20 cellular contexts compared by ENCODE assay signal in the genomic region with DNA sequence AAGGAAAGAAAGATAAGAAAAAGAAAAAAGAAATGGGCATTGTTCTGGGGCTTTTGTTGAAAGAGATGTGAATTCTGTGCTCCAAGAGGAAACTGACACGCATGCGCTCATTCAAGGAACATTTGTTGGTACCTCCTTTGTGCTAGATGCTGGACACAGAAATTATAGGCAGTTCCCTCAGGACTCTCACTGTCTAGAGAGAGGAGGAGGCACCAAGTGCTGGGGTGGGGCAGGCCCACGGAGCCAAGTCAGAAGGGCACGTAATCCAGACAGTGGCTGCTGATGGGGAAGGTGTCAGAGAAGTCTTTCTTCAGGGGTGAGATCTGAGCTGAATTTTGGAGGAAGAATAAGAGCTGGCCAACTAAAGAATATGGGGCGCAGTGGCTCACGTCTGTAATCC. TPM values are rescaled to one million over a fixed set of nuclear protein-coding genes. Genes with fewer than 3 reads are reported as not detected.
DNase-seq lines count a peak whose midpoint lies in the region; ATAC-seq and TF ChIP-seq lines count a peak whose summit lies in the region.
"Had no signal": no experiment of that assay in that cellular context is flagged by ENCODE, and none has a peak within 500 bp of the region (broad histone marks: within the 10 kb centered on the region; RNA-seq: fewer than 3 reads in every experiment).

No MANE protein-coding gene starts in this region.

- no peak overlapping the region for H3K4me3 ChIP-seq in IMR-90 (ENCODE audit: insufficient read depth, low read depth, low read length)
- no peak overlapping the region for H3K4me3 ChIP-seq in tibial nerve
- H3K4me3 ChIP-seq: A549; BLaER1 treated with 17β-estradiol and CSF1 and Interleukin-3, amounts not matched to agents 10 nM and 100 nM had no signal

- H4K5ac ChIP-seq in IMR-90 (ENCODE audit: low read depth, low read length) = no peak overlapping the region

- peaks cover 23 to 32% of the 10 kb centered on the region in 2 donors for H3K4me1 Mint-ChIP-seq in natural killer cell
- peaks cover 21% of the 10 kb centered on the region for H3K4me1 Mint-ChIP-seq in neural crest cell

- no peak overlapping the region for H3K14ac ChIP-seq in IMR-90 (replicated peaks; ENCODE audit: low read depth, low read length)

- no peak overlapping the region for H2AFZ ChIP-seq in IMR-90 (replicated peaks; ENCODE audit: low read length, poor library complexity)

- H3K9ac ChIP-seq in IMR-90 (ENCODE audit: low read depth, low read length) = no peak overlapping the region
- H3K9ac ChIP-seq: BLaER1 treated with 17β-estradiol and CSF1 and Interleukin-3, amounts not matched to agents 10 nM and 100 nM had no signal

- H3K79me1 ChIP-seq in IMR-90 (ENCODE audit: low read depth in 1 of 2, low read length in 2 of 2) = peaks cover 7 to 22% of the 10 kb centered on the region in 2 experiments

- WGBS in IMR-90 (ENCODE audit: extremely low coverage in 2 of 2, insufficient read length in 1 of 2), 2 experiments = 76% methylated on average over 3 of the region's 6 CpGs; no CpG with 5 or more reads in 1 of the 2 experiments
- 74 to 80% methylated on average over 6 of the region's 6 CpGs for WGBS in tibial nerve, 2 donors

- BruUV-seq in IMR-90 (replicated peaks; lab: Mats Ljungman, UMichigan) = no TSS peak

- no peaks in the 10 kb centered on the region for H3K27me3 ChIP-seq in IMR-90 (ENCODE audit: control insufficient read depth, insufficient read depth, low read length)
- H3K27me3 ChIP-seq in tibial nerve = no peaks in the 10 kb centered on the region
- no peaks in the 10 kb centered on the region for H3K27me3 ChIP-seq in foreskin keratinocyte
- H3K27me3 ChIP-seq: BE2C; BLaER1 treated with 17β-estradiol and CSF1 and Interleukin-3, amounts not matched to agents 10 nM and 100 nM had no signal

- ATAC-seq in IMR-90 (ENCODE audit: low read depth) = no peak
- ATAC-seq in natural killer cell = no peak
- ATAC-seq in foreskin keratinocyte = no peak
- ATAC-seq: A549; CD8-positive, alpha-beta T cell had no signal

- intact Hi-C loops in IMR-90 (cut with micrococcal nuclease) = loop anchor here (5.0 kb wide), 1 partner anchor 162 kb away; a partner anchor contains a TSS
- intact Hi-C loops in natural killer cell (cut with micrococcal nuclease) = no loop called here

- CTCF ChIA-PET in IMR-90 (lab: Yijun Ruan, JAX) = interaction anchor here (0.6 to 3.6 kb wide), 5 partner anchors 16 to 47 kb away, joined by 3 to 17 read pairs (median 4); a partner anchor contains a TSS

- peak overlapping the region; percentile 3 for H3K4me3 Mint-ChIP-seq in natural killer cell
- peak overlapping the region; percentile 54 for H3K4me3 Mint-ChIP-seq in neural crest cell
- H3K4me3 Mint-ChIP-seq: CD8-positive, alpha-beta T cell had no signal

- POLR2A ChIA-PET in IMR-90 (lab: Charles Lee; ENCODE audit: unreplicated experiment) = interaction anchor here (0.5 kb wide), 1 partner anchor 473 kb away, joined by 3 read pairs; no protein-coding TSS in a partner anchor

- H3K27ac Mint-ChIP-seq in natural killer cell (no peak overlapping the region), neural crest cell (ENCODE audit: unreplicated experiment) (no peak overlapping the region)
- H3K27ac Mint-ChIP-seq: CD8-positive, alpha-beta T cell had no signal

- TF ChIP-seq CTCF in IMR-90 (conservative IDR thresholded peaks at IDR 0.05; ENCODE audit: low read depth, low read length) (no peak), natural killer cell (IDR thresholded peaks at IDR 0.05) (no peak), neural crest cell (conservative IDR thresholded peaks at IDR 0.05) (no peak), tibial nerve (IDR thresholded peaks at IDR 0.05) (no peak), foreskin keratinocyte (conservative IDR thresholded peaks at IDR 0.05) (no peak)

- H4K20me1 ChIP-seq in IMR-90 (ENCODE audit: insufficient read depth, low read length) = peaks cover 13% of the 10 kb centered on the region; the same call in 1 of the 2 replicates

- no peaks in the 10 kb centered on the region for H3K9me3 Mint-ChIP-seq in natural killer cell
- peaks cover 13% of the 10 kb centered on the region for H3K9me3 Mint-ChIP-seq in neural crest cell
- H3K9me3 Mint-ChIP-seq: CD8-positive, alpha-beta T cell had no signal

- peak overlapping the region; percentile 42 for H2AK9ac ChIP-seq in IMR-90 (replicated peaks; ENCODE audit: low read depth, low read length, poor library complexity)

- no peak overlapping the region for H3K18ac ChIP-seq in IMR-90 (ENCODE audit: low read depth, low read length)

- no peak overlapping the region for H4K91ac ChIP-seq in IMR-90 (ENCODE audit: insufficient read depth, low read depth, low read length)

- H3K27ac ChIP-seq in IMR-90 (ENCODE audit: insufficient read depth, low read length) = no peak overlapping the region
- H3K27ac ChIP-seq in tibial nerve = no peak overlapping the region
- H3K27ac ChIP-seq in foreskin keratinocyte = no peak overlapping the region
- H3K27ac ChIP-seq: A549; BLaER1 treated with 17β-estradiol and CSF1 and Interleukin-3, amounts not matched to agents 10 nM and 100 nM had no signal

- H2BK5ac ChIP-seq in IMR-90 (ENCODE audit: low read depth, low read length, poor library complexity, severe bottlenecking) = no peak overlapping the region

- no peak overlapping the region for H3K23ac ChIP-seq in IMR-90 (ENCODE audit: low read depth, low read length)

- H3K27me3 Mint-ChIP-seq in natural killer cell (ENCODE audit: low read depth in 2 of 2) (peaks cover 0 to 8% of the 10 kb centered on the region in 2 donors), neural crest cell (ENCODE audit: low read depth) (peaks cover 7% of the 10 kb centered on the region)

- H4K8ac ChIP-seq in IMR-90 (ENCODE audit: low read depth in 2 of 2, low read length in 2 of 2) = no peak overlapping the region

- TF ChIP-seq RAD21 in IMR-90 (IDR thresholded peaks at IDR 0.05; ENCODE audit: low read length) = no peak

- no peak overlapping the region for H2AK5ac ChIP-seq in IMR-90 (ENCODE audit: low read depth, low read length)

- H2BK15ac ChIP-seq in IMR-90 (ENCODE audit: low read depth, low read length) = no peak overlapping the region

- peaks cover 9% of the 10 kb centered on the region for H3K4me1 ChIP-seq in IMR-90 (ENCODE audit: control insufficient read depth, insufficient read depth, low read length)
- H3K4me1 ChIP-seq in tibial nerve = peaks cover 0 to 26% (median 8%) of the 10 kb centered on the region in 4 donors
- H3K4me1 ChIP-seq in foreskin keratinocyte = no peaks in the 10 kb centered on the region
- H3K4me1 ChIP-seq: BE2C had no signal

- H3K4me2 ChIP-seq in IMR-90 (ENCODE audit: low read depth, low read length) = no peak overlapping the region
- H3K4me2 ChIP-seq: A549; BLaER1 treated with 17β-estradiol and CSF1 and Interleukin-3, amounts not matched to agents 10 nM and 100 nM had no signal

- H3K9me3 ChIP-seq in IMR-90 (ENCODE audit: control insufficient read depth, insufficient read depth, low read length) = no peaks in the 10 kb centered on the region
- H3K9me3 ChIP-seq in tibial nerve = no peaks in the 10 kb centered on the region
- H3K9me3 ChIP-seq: A549, BE2C, Caco-2 had no signal

- H3K9me1 ChIP-seq in IMR-90 (ENCODE audit: insufficient read depth, low read length) = peaks cover 14% of the 10 kb centered on the region

- TF ChIP-seq POLR2A in IMR-90 (IDR thresholded peaks at IDR 0.05; ENCODE audit: low read depth, low read length) = no peak
- TF ChIP-seq POLR2A in tibial nerve (IDR thresholded peaks at IDR 0.05) = no peak

- no peak overlapping the region for H3K4ac ChIP-seq in IMR-90 (ENCODE audit: low read depth, low read length)

- dilution Hi-C loops in IMR-90 (cut with HindIII; ENCODE audit: low sequenced_read_pairs, unreplicated experiment) = no loop called here

- TF ChIP-seq EP300 in tibial nerve (IDR thresholded peaks at IDR 0.05) = no peak

- H3K36me3 Mint-ChIP-seq in natural killer cell (no peaks in the 10 kb centered on the region), neural crest cell (ENCODE audit: low read depth) (no peaks in the 10 kb centered on the region)

- no peak overlapping the region for H2BK120ac ChIP-seq in IMR-90 (ENCODE audit: low read depth, low read length)

- H3K56ac ChIP-seq in IMR-90 (ENCODE audit: extremely low read depth, insufficient read depth, low read length) = no peak overlapping the region

- DNase-seq in IMR-90 (no peak), natural killer cell (no peak), neural crest cell (ENCODE audit: low read depth, low spot score) (no peak), tibial nerve (ENCODE audit: low spot score in 2 of 2) (no peak), C1 segment of cervical spinal cord (lab: John Stamatoyannopoulos, UW) (no peak), foreskin keratinocyte (no peak), NCI-H1694 (lab: John Stamatoyannopoulos, UW) (no peak)
- DNase-seq: 8988T; ACHN; AML-193; BE2C; Caco-2; CD8-positive, alpha-beta T cell; DMS153; DND-41; GOT3; H7; HCEC 1CT had no signal

- in situ Hi-C loops in IMR-90 (cut with MboI; ENCODE audit: low sequenced_read_pairs) = loop anchor here (5.0 to 10.0 kb wide), 2 partner anchors 57 to 159 kb away; a partner anchor contains a TSS

- H3K36me3 ChIP-seq in IMR-90 (ENCODE audit: control insufficient read depth, insufficient read depth, low read length) (peaks cover 4% of the 10 kb centered on the region; the same call in 1 of the 2 replicates), tibial nerve (no peaks in the 10 kb centered on the region)
- H3K36me3 ChIP-seq: BE2C had no signal

- H2BK20ac ChIP-seq in IMR-90 (ENCODE audit: low read depth, low read length) = no peak overlapping the region

RNA-seq across cellular contexts. Expression of a gene that starts 2.9 kb away (rescaled TPM):
- total RNA-seq in IMR-90 (2012; rRNA removed) = 12.8 and 13.1 TPM in 2 replicates
- polyA plus RNA-seq in IMR-90 (2012; rRNA removed) = 18.7 and 22.2 TPM in 2 replicates
- 12.2 and 16.5 TPM in 2 replicates for polyA plus RNA-seq in IMR-90 (2012; cell fraction: cytosol; rRNA removed)
- polyA plus RNA-seq in IMR-90 (2012; cell fraction: nucleus; rRNA removed; ENCODE audit: low replicate concordance) = 83.7 and 91.3 TPM in 2 replicates
- total RNA-seq in natural killer cell = 10 to 100 TPM; 63.0 to 82.8 (median 76.4) TPM
- total RNA-seq in neural crest cell = 24.6 and 26.9 TPM in 2 replicates
- total RNA-seq in tibial nerve = 10 to 100 TPM; 33.4 to 46.8 (median 42.7) TPM
- total RNA-seq in foreskin keratinocyte = 15.3 and 18.3 TPM in 2 replicates
- polyA plus RNA-seq in foreskin keratinocyte = 14.1 and 14.2 TPM in 2 replicates

RNA-seq across cellular contexts. Expression of a gene that starts 20.5 kb away (rescaled TPM):
- total RNA-seq in IMR-90 (2012; rRNA removed) (12.0 and 15.6 TPM in 2 replicates), natural killer cell (under 1 TPM; 0.40 to 0.84 (median 0.40) TPM), neural crest cell (52.3 and 52.8 TPM in 2 replicates), tibial nerve (10 to 100 TPM; 28.0 to 45.3 (median 42.2) TPM), foreskin keratinocyte (52.9 and 58.6 TPM in 2 replicates)
- polyA plus RNA-seq in IMR-90 (2012; rRNA removed) (61.1 and 68.1 TPM in 2 replicates), foreskin keratinocyte (47.6 and 53.0 TPM in 2 replicates)
- 58.1 and 69.3 TPM in 2 replicates for polyA plus RNA-seq in IMR-90 (2012; cell fraction: cytosol; rRNA removed)
- polyA plus RNA-seq in IMR-90 (2012; cell fraction: nucleus; rRNA removed; ENCODE audit: low replicate concordance) = 57.1 and 59.0 TPM in 2 replicates

RNA-seq across cellular contexts. Expression of a gene that starts 37.8 kb away (rescaled TPM):
- total RNA-seq in IMR-90 (2012; rRNA removed) = not detected in 2 replicates
- not detected in 2 replicates for polyA plus RNA-seq in IMR-90 (2012; rRNA removed)
- not detected in 2 replicates for polyA plus RNA-seq in IMR-90 (2012; cell fraction: cytosol; rRNA removed)
- not detected in 2 replicates for polyA plus RNA-seq in IMR-90 (2012; cell fraction: nucleus; rRNA removed; ENCODE audit: low replicate concordance)
- total RNA-seq in natural killer cell = not detected
- total RNA-seq in neural crest cell = not detected in 2 replicates
- total RNA-seq in tibial nerve = 100 to 1,000 TPM; 183 to 530 (median 479) TPM
- not detected in 2 replicates for total RNA-seq in foreskin keratinocyte
- polyA plus RNA-seq in foreskin keratinocyte = 0.02 TPM in 1 of 2 replicates, not detected in the other

RNA-seq across cellular contexts. Expression of a gene that starts 47.0 kb away (rescaled TPM):
- total RNA-seq in IMR-90 (2012; rRNA removed) (26.7 and 30.8 TPM in 2 replicates), natural killer cell (1 to 10 TPM; 6.1 to 8.4 (median 6.8) TPM), neural crest cell (2.4 and 3.3 TPM in 2 replicates), tibial nerve (100 to 1,000 TPM; 113 to 253 (median 170) TPM), foreskin keratinocyte (19.7 and 22.7 TPM in 2 replicates)
- polyA plus RNA-seq in IMR-90 (2012; rRNA removed) (29.8 and 33.6 TPM in 2 replicates), foreskin keratinocyte (20.4 and 24.0 TPM in 2 replicates)
- polyA plus RNA-seq in IMR-90 (2012; cell fraction: cytosol; rRNA removed) = 26.3 and 37.5 TPM in 2 replicates
- 27.2 and 28.1 TPM in 2 replicates for polyA plus RNA-seq in IMR-90 (2012; cell fraction: nucleus; rRNA removed; ENCODE audit: low replicate concordance)

Comparison
In these comparisons a context has a peak if more than half of its experiments do, and no peak if none do; other contexts are left out.
1. RNA of a gene that starts 37.8 kb away (total RNA-seq): 183 to 530 TPM in tibial nerve; not detected in natural killer cell, not detected in neural crest cell, not detected in IMR-90 and not detected in foreskin keratinocyte; every median in the first group is over 100 times any median in the second.